ENCODE assay signal across 28 cellular contexts in the genomic region with DNA sequence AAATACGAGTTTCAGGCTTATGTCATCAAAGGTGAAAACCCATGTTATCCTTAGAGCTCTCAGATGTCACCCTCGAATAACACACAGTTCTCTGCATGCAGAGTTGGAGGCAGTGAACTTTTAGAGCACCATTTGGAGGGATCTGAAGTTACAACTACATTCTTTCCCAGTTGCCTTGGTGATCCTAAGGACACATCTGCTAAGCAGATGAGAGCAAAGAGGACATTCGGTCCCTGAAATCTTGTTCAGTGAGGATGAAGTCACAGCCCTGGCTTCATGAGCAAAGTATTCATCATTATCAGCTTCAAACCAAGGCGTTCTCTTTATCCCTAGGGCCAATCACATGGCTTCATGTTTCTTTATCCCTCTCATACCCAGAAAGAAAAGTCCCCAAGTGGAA. TPM values are rescaled to one million over a fixed set of nuclear protein-coding genes. Genes with fewer than 3 reads are reported as not detected.
DNase-seq lines count a peak whose midpoint lies in the region; ATAC-seq, FAIRE-seq and TF ChIP-seq lines count a peak whose summit lies in the region.
"Had no signal": no experiment of that assay in that cellular context is flagged by ENCODE, and none has a peak within 500 bp of the region (broad histone marks: within the 10 kb centered on the region; RNA-seq: fewer than 3 reads in every experiment).

No MANE protein-coding gene starts in this region.

- H3K4me3 ChIP-seq in choroid plexus epithelial cell (ENCODE audit: low read depth, low read length), result no peak overlapping the region
- no peak overlapping the region for H3K4me3 ChIP-seq in SJCRH30
- no peak overlapping the region for H3K4me3 ChIP-seq in uterus
- H3K4me3 ChIP-seq: sigmoid colon, tibial artery had no signal

- ATAC-seq in GM21825 (IDR thresholded peaks at IDR 0.05; ENCODE audit: unreplicated experiment), result no peak
- ATAC-seq: activated T-cell treated with anti-CD3 and anti-CD28 coated beads, Interleukin-2, amount 50 U/mL, for 72 hours had no signal

- H3K27ac ChIP-seq in SJCRH30, result no peak overlapping the region
- H3K27ac ChIP-seq in uterus, result no peak overlapping the region
- H3K27ac ChIP-seq: sigmoid colon, tibial artery had no signal

- peak; percentile 26 for FAIRE-seq in GM19239 (lab: Jason Lieb, UNC)

- TF ChIP-seq POLR2A in uterus (IDR thresholded peaks at IDR 0.05), result no peak

- no peak for TF ChIP-seq CTCF in AG09319 (IDR thresholded peaks at IDR 0.05; ENCODE audit: low read depth, low read length)
- TF ChIP-seq CTCF in choroid plexus epithelial cell (conservative IDR thresholded peaks at IDR 0.05; ENCODE audit: low read depth, low read length), result no peak
- no peak for TF ChIP-seq CTCF in uterus (IDR thresholded peaks at IDR 0.05)

- H3K27me3 ChIP-seq in SJCRH30 (no peaks in the 10 kb centered on the region), uterus (no peaks in the 10 kb centered on the region)
- H3K27me3 ChIP-seq: sigmoid colon, tibial artery had no signal

- H3K4me1 ChIP-seq in SJCRH30 (no peaks in the 10 kb centered on the region), uterus (no peaks in the 10 kb centered on the region)
- H3K4me1 ChIP-seq: sigmoid colon, tibial artery had no signal

- H3K9me3 ChIP-seq in SJCRH30 (replicated peaks) (no peaks in the 10 kb centered on the region), uterus (no peaks in the 10 kb centered on the region)
- H3K9me3 ChIP-seq: sigmoid colon, SK-N-SH, tibial artery had no signal

- DNase-seq in AG09319 (ENCODE audit: extremely low read depth, low read depth) (peak; percentile 60), GM19239 (ENCODE audit: insufficient read length, low spot score) (no peak), choroid plexus epithelial cell (ENCODE audit: low read depth) (peak; percentile 61), iris pigment epithelial cell (ENCODE audit: low read depth) (peak; percentile 28), SJCRH30 (no peak), DMS153 treated with DMSO at 0.1 percent for 48 hours (lab: John Stamatoyannopoulos, UW; ENCODE audit: unreplicated experiment) (no peak), uterus (no peak)
- DNase-seq: ACHN; activated CD4-positive, alpha-beta T cell treated with anti-CD3 and anti-CD28 coated beads for 48 hours; activated naive CD4-positive, alpha-beta T cell treated with Interleukin-2 at 50 U/mL for 16 hours; activated T-cell treated with anti-CD3 and anti-CD28 coated beads, Interleukin-2, amount 50 U/mL, for 72 hours; amniotic stem cell; CD4-positive, CD25-positive, alpha-beta regulatory T cell; foreskin melanocyte; GOT3; hippocampal formation; immature natural killer cell; NCI-H1092 treated with DMSO at 0.1 percent for 48 hours; NCI-H2029; NCI-H526 treated with DMSO at 0.1 percent for 48 hours; posterior cingulate gyrus; RPMI8226; sigmoid colon; SK-N-SH; stimulated activated CD4-positive, alpha-beta T cell treated with anti-CD3 and anti-CD28 coated beads, Interleukin-15, amount 100 ng/mL, for 24 hours; T-helper 2 cell; tibial artery had no signal

- H3K36me3 ChIP-seq in SJCRH30 (no peaks in the 10 kb centered on the region), uterus (no peaks in the 10 kb centered on the region)
- H3K36me3 ChIP-seq: sigmoid colon, tibial artery had no signal

- intact Hi-C loops in uterus (cut with DNase I; ENCODE audit: low total_unique reads), result no loop called here

RNA-seq across cellular contexts. Expression of a gene that starts 23.1 kb away (rescaled TPM):
- total RNA-seq in SJCRH30 (2014; rRNA removed; shearing (Covaris generic)), result 1.6 and 2.4 TPM in 2 replicates
- 10 to 100 TPM in 1 of 4 donors, under 1 TPM in 1, not detected in 2; 0.73 to 10.3 TPM for total RNA-seq in uterus

RNA-seq across cellular contexts. Expression of a gene that starts 28.3 kb away (rescaled TPM):
- 4.7 and 6.2 TPM in 2 replicates for total RNA-seq in SJCRH30 (2014; rRNA removed; shearing (Covaris generic))
- total RNA-seq in uterus, result 10 to 100 TPM in 2 of 4 donors, 1 to 10 TPM in 2; 2.1 to 37.7 (median 12.0) TPM
- total RNA-seq: CD4-positive, CD25-positive, alpha-beta regulatory T cell had no signal

Comparison
In these comparisons a context has a peak if more than half of its experiments do, and no peak if none do; other contexts are left out.
1. DNase-seq: peak in AG09319 (single experiment), choroid plexus epithelial cell (single experiment) and iris pigment epithelial cell (single experiment); none in GM19239 (single experiment), SJCRH30 (0 of 2), DMS153 treated with DMSO at 0.1 percent for 48 hours (single experiment) and uterus (0 of 2).